Comparison of ENCODE assay signal across 31 cellular contexts in genomic region chr6:83966539-83966938, GRCh38.
A peak's percentile ranks its signal among the peaks of the same experiment; 100 is the strongest.
DNase-seq lines count a peak whose midpoint lies in the region; ATAC-seq, FAIRE-seq and TF ChIP-seq lines count a peak whose summit lies in the region.
"Had no signal": no experiment of that assay in that cellular context is flagged by ENCODE, and none has a peak within 500 bp of the region (broad histone marks: within the 10 kb centered on the region; RNA-seq: fewer than 3 reads in every experiment).

No MANE protein-coding gene starts in this region.

- peaks cover 0 to 2% of the 10 kb centered on the region in 2 experiments; a peak in 1 of 3 replicates for H3K36me3 ChIP-seq in HEK293 (ENCODE audit: control insufficient read depth in 2 of 2, insufficient read depth in 1 of 2, low read length in 2 of 2)
- peaks cover 12% of the 10 kb centered on the region for H3K36me3 ChIP-seq in K562 (ENCODE audit: control insufficient read depth, insufficient read depth, low read length)
- H3K36me3 ChIP-seq: BE2C had no signal

- no peak overlapping the region for H3K9ac ChIP-seq in K562 (ENCODE audit: insufficient read depth in 1 of 2, low read depth in 2 of 2, low read length in 2 of 2)
- H3K9ac ChIP-seq: BLaER1; BLaER1 treated with 17β-estradiol and CSF1 and Interleukin-3, amounts not matched to agents 10 nM and 100 nM had no signal

- intact Hi-C loops in K562 (cut with micrococcal nuclease) = no loop called here

- no peaks in the 10 kb centered on the region for H3K27me3 ChIP-seq in K562 (ENCODE audit: control insufficient read depth in 2 of 2, insufficient read depth in 2 of 2, low read length in 2 of 2)
- H3K27me3 ChIP-seq: BE2C; BLaER1; BLaER1 treated with 17β-estradiol and CSF1 and Interleukin-3, amounts not matched to agents 10 nM and 100 nM had no signal

- no peak overlapping the region for H3K4me3 ChIP-seq in HEK293 (ENCODE audit: low read depth, low read length)
- no peak overlapping the region for H3K4me3 ChIP-seq in K562
- H3K4me3 ChIP-seq: A549; BLaER1; BLaER1 treated with 17β-estradiol and CSF1 and Interleukin-3, amounts not matched to agents 10 nM and 100 nM had no signal

- H3K27ac ChIP-seq in HEK293 (ENCODE audit: extremely low read depth, low read depth, low read length) (no peak overlapping the region), K562 (ENCODE audit: extremely low read depth, low read depth, low read length) (no peak overlapping the region)
- H3K27ac ChIP-seq: 22Rv1; A549; BLaER1; BLaER1 treated with 17β-estradiol and CSF1 and Interleukin-3, amounts not matched to agents 10 nM and 100 nM; C4-2B had no signal

- H3K9me1 ChIP-seq in K562 (ENCODE audit: control insufficient read depth, insufficient read depth, low read length) = no peaks in the 10 kb centered on the region

- no peaks in the 10 kb centered on the region for H4K20me1 ChIP-seq in K562 (replicated peaks; ENCODE audit: control insufficient read depth, insufficient read depth, low read length)
- H4K20me1 ChIP-seq: BLaER1; BLaER1 treated with 17β-estradiol and CSF1 and Interleukin-3, amounts not matched to agents 10 nM and 100 nM had no signal

- no peak for TF ChIP-seq POLR2A in K562 (conservative IDR thresholded peaks at IDR 0.05)

- 98% methylated on average over 4 of the region's 4 CpGs for WGBS in K562 (ENCODE audit: insufficient coverage, low coverage, missing lambda C conversion rate)

- no peak for ATAC-seq in K562
- ATAC-seq: A549; CD8-positive, alpha-beta T cell had no signal

- FAIRE-seq in K562 (lab: Jason Lieb, UNC) = no peak
- FAIRE-seq: A204.1, A549, D721Med had no signal

- no peaks in the 10 kb centered on the region for H3K9me3 ChIP-seq in HEK293 (ENCODE audit: control insufficient read depth, insufficient read depth, low read depth, low read length)
- H3K9me3 ChIP-seq in K562 (replicated peaks; ENCODE audit: control insufficient read depth, insufficient read depth, low read depth, low read length) = peaks cover 16% of the 10 kb centered on the region
- H3K9me3 ChIP-seq: BE2C, Caco-2 had no signal

- no peak overlapping the region for H2AFZ ChIP-seq in K562 (ENCODE audit: low read depth, low read length)

- no TSS peak for BruUV-seq in K562 (replicated peaks; lab: Mats Ljungman, UMichigan)

- H3K79me2 ChIP-seq in K562 (ENCODE audit: control insufficient read depth, insufficient read depth, low read length) = no peaks in the 10 kb centered on the region

- H3K4me1 ChIP-seq in HEK293 (ENCODE audit: control insufficient read depth, insufficient read depth, low read length) = no peaks in the 10 kb centered on the region
- peaks cover 0 to 2% of the 10 kb centered on the region in 2 experiments; a peak in 2 of 5 replicates for H3K4me1 ChIP-seq in K562 (replicated peaks in 1 of 2; ENCODE audit: control insufficient read depth in 2 of 2, insufficient read depth in 2 of 2, low read length in 2 of 2)
- H3K4me1 ChIP-seq: A549; BE2C; BLaER1; BLaER1 treated with 17β-estradiol and CSF1 and Interleukin-3, amounts not matched to agents 10 nM and 100 nM; Caco-2 had no signal

- CTCF ChIA-PET in HEK293 (lab: Yijun Ruan, JAX) (no interaction called here), K562 (lab: Yijun Ruan, JAX; ENCODE audit: low intra/inter-chr PET ratio) (no interaction called here)

- in situ Hi-C loops in K562 (cut with MboI) = no loop called here

- TF ChIP-seq CTCF in HEK293 (tag by site-specific recombination; IDR thresholded peaks at IDR 0.05) = no peak
- TF ChIP-seq CTCF in K562 (IDR thresholded peaks at IDR 0.05 in 2 of 3, conservative IDR thresholded peaks at IDR 0.05 in 1 of 3; ENCODE audit: insufficient read depth in 2 of 3, low read depth in 1 of 3, low read length in 3 of 3) = no peak

- no peak for TF ChIP-seq RAD21 in K562 (CRISPR knock-in tag; conservative IDR thresholded peaks at IDR 0.05 in 1 of 2, IDR thresholded peaks at IDR 0.05 in 1 of 2)

- H3K4me2 ChIP-seq in K562 (ENCODE audit: insufficient read depth, low read length) = no peak overlapping the region
- H3K4me2 ChIP-seq: A549; BLaER1; BLaER1 treated with 17β-estradiol and CSF1 and Interleukin-3, amounts not matched to agents 10 nM and 100 nM had no signal

- TF ChIP-seq EP300 in K562 (IDR thresholded peaks at IDR 0.05; ENCODE audit: low read length) = no peak

- no peak for DNase-seq in K562 (ENCODE audit: extremely low read depth in 1 of 4, low spot score in 3 of 4)
- DNase-seq in putamen (ENCODE audit: low spot score) = no peak
- DNase-seq in NCI-H526 treated with DMSO at 0.1 percent for 48 hours (lab: John Stamatoyannopoulos, UW) = no peak
- DNase-seq: 8988T; ACHN; AML-193; BE2C; C1 segment of cervical spinal cord; Caco-2; Calu3; CD4-positive, alpha-beta memory T cell; CD4-positive, alpha-beta T cell; CD4-positive, CD25-positive, alpha-beta regulatory T cell; CD8-positive, alpha-beta memory T cell; CD8-positive, alpha-beta T cell; COR-L47; DMS 273 treated with DMSO at 0.1 percent for 48 hours; DMS153; DMS53; DMS79; DMS79 treated with DMSO at 0.1 percent for 48 hours; DND-41; EL had no signal

- POLR2A ChIA-PET in HEK293 (lab: Yijun Ruan, JAX) = no interaction called here
- POLR2A ChIA-PET in K562 (lab: Yijun Ruan, JAX) = no interaction called here

TF ChIP-seq in HEK293, 187 proteins besides CTCF, POLR2A, EP300 and RAD21 (continues in another document):
- TF ChIP-seq ZNF24 (tag by site-specific recombination; IDR thresholded peaks at IDR 0.05) = no peak
- TF ChIP-seq ZNF791 (tag by site-specific recombination; IDR thresholded peaks at IDR 0.05) = no peak
- TF ChIP-seq ZNF133 (tag by site-specific recombination; IDR thresholded peaks at IDR 0.05) = peak; percentile 99
- TF ChIP-seq ZNF555 (tag by site-specific recombination; conservative IDR thresholded peaks at IDR 0.05) = no peak
- TF ChIP-seq ZNF585B (tag by site-specific recombination; IDR thresholded peaks at IDR 0.05) = no peak
- TF ChIP-seq, protein P1, sequence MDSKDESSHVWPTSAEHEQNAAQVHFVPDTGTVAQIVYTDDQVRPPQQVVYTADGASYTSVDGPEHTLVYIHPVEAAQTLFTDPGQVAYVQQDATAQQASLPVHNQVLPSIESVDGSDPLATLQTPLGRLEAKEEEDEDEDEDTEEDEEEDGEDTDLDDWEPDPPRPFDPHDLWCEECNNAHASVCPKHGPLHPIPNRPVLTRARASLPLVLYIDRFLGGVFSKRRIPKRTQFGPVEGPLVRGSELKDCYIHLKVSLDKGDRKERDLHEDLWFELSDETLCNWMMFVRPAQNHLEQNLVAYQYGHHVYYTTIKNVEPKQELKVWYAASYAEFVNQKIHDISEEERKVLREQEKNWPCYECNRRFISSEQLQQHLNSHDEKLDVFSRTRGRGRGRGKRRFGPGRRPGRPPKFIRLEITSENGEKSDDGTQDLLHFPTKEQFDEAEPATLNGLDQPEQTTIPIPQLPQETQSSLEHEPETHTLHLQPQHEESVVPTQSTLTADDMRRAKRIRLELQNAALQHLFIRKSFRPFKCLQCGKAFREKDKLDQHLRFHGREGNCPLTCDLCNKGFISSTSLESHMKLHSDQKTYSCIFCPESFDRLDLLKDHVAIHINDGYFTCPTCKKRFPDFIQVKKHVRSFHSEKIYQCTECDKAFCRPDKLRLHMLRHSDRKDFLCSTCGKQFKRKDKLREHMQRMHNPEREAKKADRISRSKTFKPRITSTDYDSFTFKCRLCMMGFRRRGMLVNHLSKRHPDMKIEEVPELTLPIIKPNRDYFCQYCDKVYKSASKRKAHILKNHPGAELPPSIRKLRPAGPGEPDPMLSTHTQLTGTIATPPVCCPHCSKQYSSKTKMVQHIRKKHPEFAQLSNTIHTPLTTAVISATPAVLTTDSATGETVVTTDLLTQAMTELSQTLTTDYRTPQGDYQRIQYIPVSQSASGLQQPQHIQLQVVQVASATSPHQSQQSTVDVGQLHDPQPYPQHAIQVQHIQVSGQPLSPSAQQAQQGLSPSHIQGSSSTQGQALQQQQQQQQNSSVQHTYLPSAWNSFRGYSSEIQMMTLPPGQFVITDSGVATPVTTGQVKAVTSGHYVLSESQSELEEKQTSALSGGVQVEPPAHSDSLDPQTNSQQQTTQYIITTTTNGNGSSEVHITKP (tag by site-specific recombination; IDR thresholded peaks at IDR 0.05) = no peak

TF ChIP-seq in K562, 482 proteins besides CTCF, POLR2A, EP300 and RAD21:
- TF ChIP-seq TRIM28 (IDR thresholded peaks at IDR 0.05) = peak; percentile 52; the same call in 1 of the 2 replicates
- no peak for TF ChIP-seq ZKSCAN3 (CRISPR knock-in tag; IDR thresholded peaks at IDR 0.05)

Comparison
In these comparisons a context has a peak if more than half of its experiments do, and no peak if none do; other contexts are left out.
1. Of the 44 proteins assayed by ChIP-seq in both K562 and HEK293: peak only in K562: TRIM28; only in HEK293: ZNF133; in both: none; in neither: 42.